In genomic region chr2:65256088-65256487, GRCh38 we compare ENCODE assay signal across 17 cellular contexts. TPM values are rescaled to one million over a fixed set of nuclear protein-coding genes. Genes with fewer than 3 reads are reported as not detected.
DNase-seq lines count a peak whose midpoint lies in the region; FAIRE-seq and TF ChIP-seq lines count a peak whose summit lies in the region.
"Had no signal": no experiment of that assay in that cellular context is flagged by ENCODE, and none has a peak within 500 bp of the region (broad histone marks: within the 10 kb centered on the region; RNA-seq: fewer than 3 reads in every experiment).

No MANE protein-coding gene starts in this region.

- H3K27me3 ChIP-seq in endothelial cell of umbilical vein (ENCODE audit: control insufficient read depth in 2 of 2, insufficient read depth in 2 of 2, low read length in 2 of 2): no peaks in the 10 kb centered on the region
- no peaks in the 10 kb centered on the region for H3K27me3 ChIP-seq in CD4-positive, alpha-beta memory T cell (ENCODE audit: insufficient read depth, low read length)
- H3K27me3 ChIP-seq: hepatocyte had no signal

- intact Hi-C loops in endothelial cell of umbilical vein (cut with micrococcal nuclease): no loop called here
- intact Hi-C loops in CD4-positive, alpha-beta memory T cell (cut with micrococcal nuclease): no loop called here

- H3K27me3 Mint-ChIP-seq in CD4-positive, alpha-beta memory T cell: no peaks in the 10 kb centered on the region
- H3K27me3 Mint-ChIP-seq: effector memory CD8-positive, alpha-beta T cell had no signal

- peaks cover 6 to 15% of the 10 kb centered on the region in 2 experiments for H3K36me3 ChIP-seq in endothelial cell of umbilical vein (ENCODE audit: control insufficient read depth in 2 of 2, extremely low read depth in 1 of 2, insufficient read depth in 2 of 2, low read length in 2 of 2)
- H3K36me3 ChIP-seq in CD4-positive, alpha-beta memory T cell (ENCODE audit: insufficient read depth, low read length): peaks cover 41% of the 10 kb centered on the region

- TF ChIP-seq CTCF in 22Rv1 (IDR thresholded peaks at IDR 0.05): peak; percentile 45
- TF ChIP-seq CTCF in endothelial cell of umbilical vein (IDR thresholded peaks at IDR 0.05; ENCODE audit: extremely low read depth in 1 of 2, insufficient read depth in 1 of 2, low read depth in 1 of 2, low read length in 2 of 2): no peak

- peak overlapping the region in 1 of 7 donors; percentile 32 for H3K27ac Mint-ChIP-seq in CD4-positive, alpha-beta memory T cell
- H3K27ac Mint-ChIP-seq: effector memory CD8-positive, alpha-beta T cell; stimulated activated effector memory CD8-positive, alpha-beta T cell treated with anti-CD3 and anti-CD28 coated beads, Interleukin-12 subunit alpha, Interleukin-12 subunit beta, amount 100 ng/mL, for 72 hours had no signal

- no TSS peak for BruUV-seq in endothelial cell of umbilical vein (replicated peaks; lab: Mats Ljungman, UMichigan)

- CTCF ChIA-PET in endothelial cell of umbilical vein (lab: Charles Lee): no interaction called here
- CTCF ChIA-PET in CD4-positive, alpha-beta memory T cell (lab: Charles Lee; ENCODE audit: partially characterized antibody): interaction anchor here (0.8 kb wide), 1 partner anchor 13 kb away, joined by 3 read pairs; no protein-coding TSS in a partner anchor

- in situ Hi-C loops in G401 (cut with HindIII; ENCODE audit: low sequenced_read_pairs): no loop called here

- H3K36me3 Mint-ChIP-seq in CD4-positive, alpha-beta memory T cell: peaks cover 19 to 67% of the 10 kb centered on the region in 2 donors

- peak; percentile 35 for FAIRE-seq in endothelial cell of umbilical vein (lab: Jason Lieb, UNC)

- H3K27ac ChIP-seq in 22Rv1 (no peak overlapping the region), endothelial cell of umbilical vein (ENCODE audit: insufficient read depth, low read depth, low read length) (no peak overlapping the region)
- no peak overlapping the region for H3K27ac ChIP-seq in CD4-positive, alpha-beta memory T cell (ENCODE audit: low read depth, low read length)
- H3K27ac ChIP-seq: hepatocyte, parathyroid adenoma had no signal

- no peaks in the 10 kb centered on the region for H4K20me1 ChIP-seq in endothelial cell of umbilical vein (replicated peaks; ENCODE audit: control insufficient read depth, extremely low read depth, insufficient read depth, low read length)

- peaks cover 35% of the 10 kb centered on the region for H3K79me2 ChIP-seq in endothelial cell of umbilical vein (ENCODE audit: control insufficient read depth, insufficient read depth, low read length)

- no peak for TF ChIP-seq POLR2A in endothelial cell of umbilical vein (IDR thresholded peaks at IDR 0.05; ENCODE audit: low read depth, low read length)

- peaks cover 15 to 32% (median 26%) of the 10 kb centered on the region in 4 donors for H3K4me1 Mint-ChIP-seq in CD4-positive, alpha-beta memory T cell

- no peak overlapping the region for H3K9ac ChIP-seq in endothelial cell of umbilical vein (replicated peaks; ENCODE audit: extremely low read depth, insufficient read depth, low read length)
- H3K9ac ChIP-seq: parathyroid adenoma had no signal

- H2AFZ ChIP-seq in endothelial cell of umbilical vein (ENCODE audit: low read depth, low read length): no peak overlapping the region
- H2AFZ ChIP-seq: hepatocyte, parathyroid adenoma had no signal

- no peaks in the 10 kb centered on the region for H3K4me1 ChIP-seq in endothelial cell of umbilical vein (ENCODE audit: control insufficient read depth, extremely low read depth, insufficient read depth, low read length)
- no peaks in the 10 kb centered on the region for H3K4me1 ChIP-seq in CD4-positive, alpha-beta memory T cell (ENCODE audit: insufficient read depth, low read length)
- H3K4me1 ChIP-seq: parathyroid adenoma had no signal

- no peaks in the 10 kb centered on the region for H3K9me1 ChIP-seq in endothelial cell of umbilical vein (replicated peaks; ENCODE audit: control insufficient read depth, extremely low read depth, insufficient read depth, low read length)

- no peaks in the 10 kb centered on the region for H3K9me3 ChIP-seq in endothelial cell of umbilical vein (replicated peaks; ENCODE audit: control insufficient read depth, insufficient read depth, low read length)
- no peaks in the 10 kb centered on the region for H3K9me3 ChIP-seq in CD4-positive, alpha-beta memory T cell (ENCODE audit: control insufficient read depth in 1 of 2, low read length in 2 of 2)

- dilution Hi-C loops in endothelial cell of umbilical vein (cut with MboI; ENCODE audit: extremely low pct_ligation_motif_present, low sequenced_read_pairs): no loop called here

- H3K4me3 ChIP-seq in endothelial cell of umbilical vein (replicated peaks in 1 of 3; ENCODE audit: insufficient read depth in 1 of 3, low read depth in 1 of 3, low read length in 3 of 3): no peak overlapping the region
- no peak overlapping the region for H3K4me3 ChIP-seq in CD4-positive, alpha-beta memory T cell (ENCODE audit: low read length in 2 of 2)
- H3K4me3 ChIP-seq: hepatocyte, lung had no signal

- DNase-seq in G401 (ENCODE audit: low spot score) (peak; percentile 19), NCI-H1694 treated with DMSO at 0.1 percent for 48 hours (lab: John Stamatoyannopoulos, UW) (peak; percentile 6), endothelial cell of umbilical vein (ENCODE audit: low read depth, low spot score) (no peak), hippocampal formation (lab: John Stamatoyannopoulos, UW) (no peak)
- DNase-seq in activated effector memory CD4-positive, alpha-beta T cell treated with anti-CD3 and anti-CD28 coated beads, Interleukin-2, amount 50 U/mL, for 16 hours: no peak
- no peak for DNase-seq in stimulated activated naive CD4-positive, alpha-beta T cell (lab: John Stamatoyannopoulos, UW)
- no peak for DNase-seq in CD4-positive, alpha-beta memory T cell
- DNase-seq: activated CD4-positive, alpha-beta T cell treated with anti-CD3 and anti-CD28 coated beads for 1 hour; activated T-cell treated with anti-CD3 and anti-CD28 coated beads, Interleukin-2, amount 50 U/mL, for 1 hour; CD8-positive, alpha-beta T cell; effector memory CD8-positive, alpha-beta T cell; stimulated activated CD4-positive, alpha-beta T cell treated with anti-CD3 and anti-CD28 coated beads, Interleukin-2, amount 100 ng/mL, for 24 hours had no signal

- H3K4me2 ChIP-seq in endothelial cell of umbilical vein (ENCODE audit: insufficient read depth, low read length): no peak overlapping the region
- H3K4me2 ChIP-seq: hepatocyte had no signal

- POLR2A ChIA-PET in endothelial cell of umbilical vein (lab: Charles Lee): no interaction called here
- POLR2A ChIA-PET in CD4-positive, alpha-beta memory T cell (lab: Charles Lee; ENCODE audit: partially characterized antibody): no interaction called here

- no peaks in the 10 kb centered on the region for H3K9me3 Mint-ChIP-seq in CD4-positive, alpha-beta memory T cell
- H3K9me3 Mint-ChIP-seq: CD8-positive, alpha-beta T cell; effector memory CD8-positive, alpha-beta T cell; stimulated activated effector memory CD8-positive, alpha-beta T cell treated with anti-CD3 and anti-CD28 coated beads, Interleukin-12 subunit alpha, Interleukin-12 subunit beta, amount 100 ng/mL, for 72 hours had no signal

- no peak overlapping the region for H3K4me3 Mint-ChIP-seq in CD4-positive, alpha-beta memory T cell
- H3K4me3 Mint-ChIP-seq: CD8-positive, alpha-beta T cell; effector memory CD8-positive, alpha-beta T cell; stimulated activated effector memory CD8-positive, alpha-beta T cell treated with anti-CD3 and anti-CD28 coated beads, Interleukin-12 subunit alpha, Interleukin-12 subunit beta, amount 100 ng/mL, for 72 hours had no signal

TF ChIP-seq in endothelial cell of umbilical vein, 7 proteins besides CTCF, POLR2A, EP300 and RAD21:
- TF ChIP-seq MYC (IDR thresholded peaks at IDR 0.05; ENCODE audit: low read depth, low read length) (no peak), POLR2AphosphoS5 (IDR thresholded peaks at IDR 0.05; ENCODE audit: insufficient read depth, low read depth, low read length) (no peak), GATA2 (IDR thresholded peaks at IDR 0.05; ENCODE audit: insufficient read depth, insufficient read length, low read depth, low read length) (no peak), FOS (IDR thresholded peaks at IDR 0.05; ENCODE audit: borderline replicate concordance, insufficient read depth, low read length) (no peak), MAX (IDR thresholded peaks at IDR 0.05; ENCODE audit: insufficient read depth, insufficient read length) (no peak)

RNA-seq across cellular contexts. Expression of gene ACTR2, which starts 28.5 kb away (rescaled TPM):
- 31.9 and 47.2 TPM in 2 replicates for total RNA-seq in G401 (2014; rRNA removed; shearing (Covaris generic))
- total RNA-seq in endothelial cell of umbilical vein: 287 and 301 TPM in 2 replicates
- polyA plus RNA-seq in endothelial cell of umbilical vein: 32.5 and 48.7 TPM in 2 replicates
- polyA plus RNA-seq in endothelial cell of umbilical vein (2011; cell fraction: cytosol; rRNA removed): 73.4 and 76.2 TPM in 2 replicates
- polyA plus RNA-seq in endothelial cell of umbilical vein (2011; cell fraction: nucleus; rRNA removed): 30.0 and 36.4 TPM in 2 replicates
- polyA plus RNA-seq in endothelial cell of umbilical vein (2012): 284 and 365 TPM in 2 replicates
- 89.8 and 93.0 TPM in 2 replicates for polyA minus RNA-seq in endothelial cell of umbilical vein
- polyA minus RNA-seq in endothelial cell of umbilical vein (2011; cell fraction: cytosol; rRNA and poly(A)+ RNA removed): 52.8 TPM
- 22.1 and 34.0 TPM in 2 replicates for polyA minus RNA-seq in endothelial cell of umbilical vein (2011; cell fraction: nucleus; rRNA and poly(A)+ RNA removed)
- 100 to 1,000 TPM; 298 to 312 TPM for total RNA-seq in CD4-positive, alpha-beta memory T cell
- polyA plus RNA-seq in CD4-positive, alpha-beta memory T cell: 100 to 1,000 TPM; 289 to 292 TPM

Comparison
In these comparisons a context has a peak if more than half of its experiments do, and no peak if none do; other contexts are left out.
1. DNase-seq: peak in G401 (single experiment) and NCI-H1694 treated with DMSO at 0.1 percent for 48 hours (single experiment); none in endothelial cell of umbilical vein (single experiment), activated effector memory CD4-positive, alpha-beta T cell treated with anti-CD3 and anti-CD28 coated beads, Interleukin-2, amount 50 U/mL, for 16 hours (single experiment), stimulated activated naive CD4-positive, alpha-beta T cell (0 of 6), CD4-positive, alpha-beta memory T cell (0 of 5) and hippocampal formation (0 of 2).